ENCODE assay signal across 11 cellular contexts in the genomic region with DNA sequence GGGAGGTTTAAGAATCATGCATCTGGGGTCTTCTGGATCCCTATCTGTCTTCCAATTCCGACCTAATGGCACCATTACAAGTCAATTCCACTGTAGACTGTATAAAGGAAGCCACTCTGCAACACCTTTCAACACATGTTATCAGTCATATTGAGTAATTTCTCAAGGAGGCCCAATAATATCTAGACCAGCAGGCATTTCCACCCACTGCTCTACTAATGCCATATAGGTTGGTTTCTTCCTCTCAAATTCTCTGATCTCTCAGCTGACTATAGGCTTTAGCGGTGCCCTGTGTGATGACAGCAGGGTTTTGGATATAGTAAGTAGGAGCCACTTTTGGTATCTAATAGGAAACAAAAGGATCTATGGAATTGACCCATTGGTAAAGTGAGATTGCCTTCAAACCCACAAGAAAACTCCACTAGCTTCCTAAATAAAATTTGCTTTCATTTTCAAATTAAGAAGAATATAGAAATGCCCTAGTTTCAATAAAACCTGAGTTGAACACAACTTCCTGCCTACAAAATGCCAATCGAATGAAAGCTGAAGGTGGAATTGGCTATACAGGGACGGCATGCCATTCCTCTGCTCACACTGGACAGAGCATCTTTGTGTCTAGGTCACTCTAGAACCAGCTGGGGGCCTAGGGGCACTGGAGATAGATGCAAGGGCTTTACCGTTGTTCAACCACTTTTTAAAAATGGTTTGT. TPM values are rescaled to one million over a fixed set of nuclear protein-coding genes. Genes with fewer than 3 reads are reported as not detected.
DNase-seq lines count a peak whose midpoint lies in the region; ATAC-seq, FAIRE-seq and TF ChIP-seq lines count a peak whose summit lies in the region.
"Had no signal": no experiment of that assay in that cellular context is flagged by ENCODE, and none has a peak within 500 bp of the region (broad histone marks: within the 10 kb centered on the region; RNA-seq: fewer than 3 reads in every experiment).

No MANE protein-coding gene starts in this region.

- ATAC-seq in HG02884 (IDR thresholded peaks at IDR 0.05; ENCODE audit: unreplicated experiment) (peak; percentile 75), K562 (no peak)
- ATAC-seq in naive thymus-derived CD4-positive, alpha-beta T cell, result peak; percentile 44

- in situ Hi-C loops in K562 (cut with MboI), result no loop called here

- peaks cover 0 to 21% (median 0%) of the 10 kb centered on the region in 5 donors for H3K27me3 Mint-ChIP-seq in naive thymus-derived CD4-positive, alpha-beta T cell

- no peaks in the 10 kb centered on the region for H3K9me3 ChIP-seq in K562 (replicated peaks; ENCODE audit: control insufficient read depth, insufficient read depth, low read depth, low read length)
- H3K9me3 ChIP-seq in naive thymus-derived CD4-positive, alpha-beta T cell (ENCODE audit: control insufficient read depth in 2 of 3, low read length in 3 of 3), result no peaks in the 10 kb centered on the region

- H3K36me3 ChIP-seq in ACC112 (ENCODE audit: insufficient read depth, low read length), result no peaks in the 10 kb centered on the region
- no peaks in the 10 kb centered on the region for H3K36me3 ChIP-seq in K562 (ENCODE audit: control insufficient read depth, insufficient read depth, low read length)
- H3K36me3 ChIP-seq in naive thymus-derived CD4-positive, alpha-beta T cell (ENCODE audit: control insufficient read depth in 2 of 3, insufficient read depth in 3 of 3, low read length in 3 of 3), result no peaks in the 10 kb centered on the region

- TF ChIP-seq CTCF in K562 (IDR thresholded peaks at IDR 0.05 in 2 of 3, conservative IDR thresholded peaks at IDR 0.05 in 1 of 3; ENCODE audit: insufficient read depth in 2 of 3, low read depth in 1 of 3, low read length in 3 of 3), result no peak

- POLR2A ChIA-PET in K562 (lab: Yijun Ruan, JAX), result no interaction called here
- POLR2A ChIA-PET in naive thymus-derived CD4-positive, alpha-beta T cell (lab: Charles Lee), result interaction anchor here (0.6 to 5.3 kb wide), 26 partner anchors 8 to 126 kb away, joined by 3 to 128 read pairs (median 6); a partner anchor contains a TSS

- no peaks in the 10 kb centered on the region for H4K20me1 ChIP-seq in K562 (replicated peaks; ENCODE audit: control insufficient read depth, insufficient read depth, low read length)

- intact Hi-C loops in K562 (cut with micrococcal nuclease), result no loop called here
- intact Hi-C loops in naive thymus-derived CD4-positive, alpha-beta T cell (cut with micrococcal nuclease), result loop anchor here (1.0 to 2.0 kb wide), 7 partner anchors 8 to 93 kb away; a partner anchor contains a TSS

- H3K27ac ChIP-seq in ACC112 (ENCODE audit: low read depth, low read length) (no peak overlapping the region), K562 (ENCODE audit: extremely low read depth, low read depth, low read length) (no peak overlapping the region)
- H3K27ac ChIP-seq in naive thymus-derived CD4-positive, alpha-beta T cell (ENCODE audit: low read depth, low read length), result peak overlapping the region; percentile 83

- peak overlapping the region; percentile 89 to 99 (median 97) for H3K27ac Mint-ChIP-seq in naive thymus-derived CD4-positive, alpha-beta T cell
- H3K27ac Mint-ChIP-seq: nephron progenitor cell had no signal

- 7% methylated on average over 4 of the region's 5 CpGs for WGBS in K562 (ENCODE audit: insufficient coverage, low coverage, missing lambda C conversion rate)

- H3K4me3 Mint-ChIP-seq in naive thymus-derived CD4-positive, alpha-beta T cell, result peak overlapping the region; percentile 69 to 91 (median 86)
- H3K4me3 Mint-ChIP-seq: nephron progenitor cell had no signal

- H3K79me2 ChIP-seq in ACC112 (ENCODE audit: control insufficient read depth, insufficient read depth, low read length, unreplicated experiment) (no peaks in the 10 kb centered on the region), K562 (ENCODE audit: control insufficient read depth, insufficient read depth, low read length) (no peaks in the 10 kb centered on the region)

- peaks cover 0 to 17% (median 4%) of the 10 kb centered on the region in 5 donors for H3K36me3 Mint-ChIP-seq in naive thymus-derived CD4-positive, alpha-beta T cell

- peaks cover 41 to 87% (median 71%) of the 10 kb centered on the region in 7 donors for H3K4me1 Mint-ChIP-seq in naive thymus-derived CD4-positive, alpha-beta T cell

- H3K9ac ChIP-seq in K562 (ENCODE audit: insufficient read depth in 1 of 2, low read depth in 2 of 2, low read length in 2 of 2), result no peak overlapping the region

- no peak for DNase-seq in K562 (ENCODE audit: extremely low read depth in 1 of 4, low spot score in 3 of 4)
- DNase-seq in naive thymus-derived CD4-positive, alpha-beta T cell, result peak in 6 of 9 donors; percentile 18 to 40 (median 28)
- DNase-seq in ureter (ENCODE audit: low spot score), result no peak
- DNase-seq in NCI-H1436 treated with DMSO at 0.1 percent for 48 hours (lab: John Stamatoyannopoulos, UW), result no peak
- DNase-seq in NCI-H345 (lab: John Stamatoyannopoulos, UW), result no peak
- no peak for DNase-seq in CD1c-positive myeloid dendritic cell (ENCODE audit: extremely low spot score)
- DNase-seq: activated gamma-delta T cell treated with Interleukin-2 at 50 U/mL for 16 hours, NCI-H1092, nephron progenitor cell had no signal

- H3K27me3 ChIP-seq in ACC112 (ENCODE audit: insufficient read depth, low read length) (no peaks in the 10 kb centered on the region), K562 (ENCODE audit: control insufficient read depth in 2 of 2, insufficient read depth in 2 of 2, low read length in 2 of 2) (no peaks in the 10 kb centered on the region)
- H3K27me3 ChIP-seq in naive thymus-derived CD4-positive, alpha-beta T cell (ENCODE audit: control insufficient read depth in 2 of 2, insufficient read depth in 2 of 2, low read length in 2 of 2), result no peaks in the 10 kb centered on the region

- no peak for FAIRE-seq in K562 (lab: Jason Lieb, UNC)

- H3K4me2 ChIP-seq in K562 (ENCODE audit: insufficient read depth, low read length), result no peak overlapping the region

- H3K4me1 ChIP-seq in ACC112 (ENCODE audit: control insufficient read depth, insufficient read depth, low read length, unreplicated experiment), result peaks cover 16% of the 10 kb centered on the region
- no peaks in the 10 kb centered on the region; a peak in 1 of 5 replicates for H3K4me1 ChIP-seq in K562 (replicated peaks in 1 of 2; ENCODE audit: control insufficient read depth in 2 of 2, insufficient read depth in 2 of 2, low read length in 2 of 2)
- peaks cover 40 to 64% of the 10 kb centered on the region in 2 donors for H3K4me1 ChIP-seq in naive thymus-derived CD4-positive, alpha-beta T cell (ENCODE audit: control insufficient read depth in 2 of 2, insufficient read depth in 2 of 2, low read length in 2 of 2)

- no peak for TF ChIP-seq RAD21 in K562 (CRISPR knock-in tag; conservative IDR thresholded peaks at IDR 0.05 in 1 of 2, IDR thresholded peaks at IDR 0.05 in 1 of 2)

- TF ChIP-seq EP300 in K562 (IDR thresholded peaks at IDR 0.05; ENCODE audit: low read length), result no peak

- no TSS peak for BruUV-seq in K562 (replicated peaks; lab: Mats Ljungman, UMichigan)

- peaks cover 0 to 9% (median 0%) of the 10 kb centered on the region in 11 donors for H3K9me3 Mint-ChIP-seq in naive thymus-derived CD4-positive, alpha-beta T cell

- H3K9me1 ChIP-seq in K562 (ENCODE audit: control insufficient read depth, insufficient read depth, low read length), result no peaks in the 10 kb centered on the region

- H3K4me3 ChIP-seq in ACC112 (ENCODE audit: low read depth, low read length) (no peak overlapping the region), K562 (no peak overlapping the region)
- peak overlapping the region; percentile 63 for H3K4me3 ChIP-seq in naive thymus-derived CD4-positive, alpha-beta T cell (ENCODE audit: low read length)

- H2AFZ ChIP-seq in ACC112 (ENCODE audit: low read length, unreplicated experiment) (peak overlapping the region; percentile 52), K562 (ENCODE audit: low read depth, low read length) (peak overlapping the region; percentile 70; the same call in 1 of the 2 replicates)

- TF ChIP-seq POLR2A in K562 (conservative IDR thresholded peaks at IDR 0.05), result no peak

- CTCF ChIA-PET in K562 (lab: Yijun Ruan, JAX; ENCODE audit: low intra/inter-chr PET ratio), result no interaction called here
- CTCF ChIA-PET in naive thymus-derived CD4-positive, alpha-beta T cell (lab: Charles Lee), result interaction anchor here (0.7 to 3.4 kb wide), 9 partner anchors 11 to 94 kb away, joined by 3 to 23 read pairs (median 7); a partner anchor contains a TSS

TF ChIP-seq in K562, 482 proteins besides CTCF, POLR2A, EP300 and RAD21:
- TF ChIP-seq FOXK1 (CRISPR knock-in tag; IDR thresholded peaks at IDR 0.05; ENCODE audit: borderline replicate concordance) (no peak), GATA2 (CRISPR knock-in tag; IDR thresholded peaks at IDR 0.05) (no peak)
- TF ChIP-seq, protein P1, sequence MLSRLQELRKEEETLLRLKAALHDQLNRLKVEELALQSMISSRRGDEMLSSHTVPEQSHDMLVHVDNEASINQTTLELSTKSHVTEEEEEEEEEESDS (CRISPR knock-in tag; IDR thresholded peaks at IDR 0.05), result no peak

RNA-seq across cellular contexts. Expression of a gene that starts 12.3 kb away (rescaled TPM):
- 19.7 and 43.2 TPM in 2 replicates for total RNA-seq in K562 (2011; cell fraction: chromatin; rRNA removed; ENCODE audit: low replicate concordance)
- 27.6 and 28.0 TPM in 2 replicates for total RNA-seq in K562 (2011; cell fraction: nucleolus; rRNA removed)
- total RNA-seq in K562 (2011; cell fraction: nucleoplasm; rRNA removed), result 45.9 and 47.1 TPM in 2 replicates
- total RNA-seq in K562 (2014; rRNA removed), result 45.0 and 67.6 TPM in 2 replicates
- 49.5 and 54.4 TPM in 2 replicates for total RNA-seq in K562 (2014; rRNA removed; fragmentation: Illumina TruSeq; extraction: Trizol)
- total RNA-seq in K562 (2015; rRNA removed; fragmentation: Illumina TruSeq; extraction: Trizol), result 50.9 and 52.5 TPM in 2 replicates
- total RNA-seq in K562 (2021), result 53.3 and 58.4 TPM in 2 replicates
- polyA plus RNA-seq in K562 (2011; rRNA removed), result 41.2 and 65.6 TPM in 2 replicates
- 11.3 and 35.7 TPM in 2 replicates for polyA plus RNA-seq in K562 (2011; cell fraction: cytosol; rRNA removed)
- polyA plus RNA-seq in K562 (2011; cell fraction: nucleus; rRNA removed), result 11.0 and 29.8 TPM in 2 replicates
- 46.5 and 99.0 TPM in 2 replicates for polyA plus RNA-seq in K562 (2012)
- 57.7 and 83.8 TPM in 2 replicates for polyA plus RNA-seq in K562 (2014; fragmentation: Illumina TruSeq; extraction: Trizol)
- polyA plus RNA-seq in K562 (2014; fragmentation: Nextera tagmentation; extraction: Ambion mirVana), result 10 to 100 TPM; 22.0 to 44.3 TPM
- polyA plus RNA-seq in K562 (2014; rRNA removed), result 34.8 and 36.9 TPM in 2 replicates
- polyA minus RNA-seq in K562 (2011; rRNA and poly(A)+ RNA removed), result 10.6 and 27.5 TPM in 2 replicates
- 19.5 and 34.5 TPM in 2 replicates for polyA minus RNA-seq in K562 (2011; cell fraction: cytosol; rRNA and poly(A)+ RNA removed)
- polyA minus RNA-seq in K562 (2011; cell fraction: nucleus; rRNA and poly(A)+ RNA removed), result 1.5 and 4.4 TPM in 2 replicates
- total RNA-seq in naive thymus-derived CD4-positive, alpha-beta T cell, result 100 to 1,000 TPM; 190 to 733 (median 412) TPM
- polyA plus RNA-seq in naive thymus-derived CD4-positive, alpha-beta T cell, result 1,000 to 10,000 TPM; 1,112 to 1,479 TPM
- 682 TPM for total RNA-seq in ureter

Comparison
In these comparisons a context has a peak if more than half of its experiments do, and no peak if none do; other contexts are left out.
1. DNase-seq: peak in naive thymus-derived CD4-positive, alpha-beta T cell (6 of 9); none in K562 (0 of 4), ureter (single experiment), NCI-H1436 treated with DMSO at 0.1 percent for 48 hours (single experiment), NCI-H345 (single experiment) and CD1c-positive myeloid dendritic cell (single experiment).